Comparison of ENCODE assay signal across 8 cellular contexts in genomic region chr9:89154651-89155336, GRCh38. TPM values are rescaled to one million over a fixed set of nuclear protein-coding genes. Genes with fewer than 3 reads are reported as not detected.
DNase-seq lines count a peak whose midpoint lies in the region; ATAC-seq, FAIRE-seq and TF ChIP-seq lines count a peak whose summit lies in the region.

No MANE protein-coding gene starts in this region.

- peaks cover 31% of the 10 kb centered on the region for H3K27me3 Mint-ChIP-seq in activated T-helper 17 cell treated with anti-CD3 and anti-CD28 coated beads, Interleukin-2, amount 50 U/mL, for 72 hours

- no peak overlapping the region for H3K27ac Mint-ChIP-seq in activated T-helper 17 cell treated with anti-CD3 and anti-CD28 coated beads, Interleukin-2, amount 50 U/mL, for 72 hours

- dilution Hi-C loops in keratinocyte (cut with MboI; ENCODE audit: extremely low pct_ligation_motif_present, low sequenced_read_pairs) = no loop called here

- ATAC-seq in activated T-helper 17 cell treated with anti-CD3 and anti-CD28 coated beads, Interleukin-2, amount 50 U/mL, for 72 hours (replicated peaks) = peak; percentile 86
- ATAC-seq in GM18868 (IDR thresholded peaks at IDR 0.05; ENCODE audit: unreplicated experiment) (no peak), GM18519 (IDR thresholded peaks at IDR 0.05; ENCODE audit: low FRiP score, unreplicated experiment) (no peak), left colon (no peak), GM18858 (IDR thresholded peaks at IDR 0.05; ENCODE audit: unreplicated experiment) (no peak)

- peaks cover 3% of the 10 kb centered on the region for H3K27me3 ChIP-seq in HL-60 (ENCODE audit: insufficient read depth, poor library complexity, severe bottlenecking)
- no peaks in the 10 kb centered on the region for H3K27me3 ChIP-seq in keratinocyte (ENCODE audit: control insufficient read depth, extremely low read depth, insufficient read depth, low read length)

- no peak for TF ChIP-seq CTCF in AG09319 (IDR thresholded peaks at IDR 0.05; ENCODE audit: low read depth, low read length)
- no peak for TF ChIP-seq CTCF in HL-60 (IDR thresholded peaks at IDR 0.05; ENCODE audit: insufficient read depth, low read length)
- no peak for TF ChIP-seq CTCF in keratinocyte (optimal IDR thresholded peaks at IDR 0.05 in 1 of 3, IDR thresholded peaks at IDR 0.05 in 1 of 3, conservative IDR thresholded peaks at IDR 0.05 in 1 of 3; ENCODE audit: extremely low read depth in 1 of 3, insufficient read depth in 2 of 3, low read length in 3 of 3)

- no peak overlapping the region for H3K9ac ChIP-seq in keratinocyte (ENCODE audit: control insufficient read depth, extremely low read depth, insufficient read depth, low read length)

- H3K36me3 Mint-ChIP-seq in activated T-helper 17 cell treated with anti-CD3 and anti-CD28 coated beads, Interleukin-2, amount 50 U/mL, for 72 hours (ENCODE audit: low read depth) = no peaks in the 10 kb centered on the region

- intact Hi-C loops in left colon (cut with DNase I, micrococcal nuclease) = no loop called here

- H3K9me3 ChIP-seq in keratinocyte (ENCODE audit: control insufficient read depth, low read depth, low read length) = no peaks in the 10 kb centered on the region

- H3K4me1 Mint-ChIP-seq in activated T-helper 17 cell treated with anti-CD3 and anti-CD28 coated beads, Interleukin-2, amount 50 U/mL, for 72 hours = peaks cover 20% of the 10 kb centered on the region

- H3K4me1 ChIP-seq in keratinocyte (ENCODE audit: control insufficient read depth, extremely low read depth, insufficient read depth, low read length) = peaks cover 24% of the 10 kb centered on the region

- H2AFZ ChIP-seq in keratinocyte (ENCODE audit: control insufficient read depth, low read length) = peak overlapping the region; percentile 12

- H3K4me2 ChIP-seq in keratinocyte (ENCODE audit: control insufficient read depth, extremely low read depth, insufficient read depth, low read depth, low read length) = peak overlapping the region; percentile 61

- no peaks in the 10 kb centered on the region for H4K20me1 ChIP-seq in keratinocyte (ENCODE audit: control insufficient read depth, extremely low read depth, insufficient read depth, low read length)

- no peaks in the 10 kb centered on the region for H3K79me2 ChIP-seq in keratinocyte (ENCODE audit: control insufficient read depth, insufficient read depth, low read length)

- H3K36me3 ChIP-seq in keratinocyte (ENCODE audit: control insufficient read depth in 2 of 2, extremely low read depth in 1 of 2, insufficient read depth in 2 of 2, low read length in 2 of 2) = no peaks in the 10 kb centered on the region

- peak; percentile 81 for FAIRE-seq in keratinocyte (lab: Jason Lieb, UNC)

- H3K4me3 ChIP-seq in HL-60 (replicated peaks; ENCODE audit: insufficient read depth, low read length) (no peak overlapping the region), keratinocyte (ENCODE audit: control insufficient read depth in 2 of 3, extremely low read depth in 1 of 3, insufficient read depth in 2 of 3, low read depth in 1 of 3, low read length in 3 of 3) (peak overlapping the region in 1 of 3 experiments; percentile 14)

- H3K4me3 Mint-ChIP-seq in activated T-helper 17 cell treated with anti-CD3 and anti-CD28 coated beads, Interleukin-2, amount 50 U/mL, for 72 hours = peak overlapping the region; percentile 54

- no peaks in the 10 kb centered on the region for H3K9me1 ChIP-seq in keratinocyte (ENCODE audit: control insufficient read depth, extremely low read depth, insufficient read depth, low read length)

- peak; percentile 71 for DNase-seq in AG09319 (ENCODE audit: extremely low read depth, low read depth)
- DNase-seq in HL-60 (ENCODE audit: low read depth in 1 of 2, low spot score in 1 of 2) = peak; percentile 1 to 14
- peak; percentile 36 for DNase-seq in keratinocyte (ENCODE audit: low read depth, low spot score)
- DNase-seq in left colon = no peak

- no peaks in the 10 kb centered on the region for H3K9me3 Mint-ChIP-seq in activated T-helper 17 cell treated with anti-CD3 and anti-CD28 coated beads, Interleukin-2, amount 50 U/mL, for 72 hours

- no peak overlapping the region for H3K27ac ChIP-seq in HL-60 (replicated peaks)
- peak overlapping the region; percentile 77 for H3K27ac ChIP-seq in keratinocyte (ENCODE audit: control insufficient read depth, insufficient read depth, low read length)

RNA-seq across cellular contexts. Expression of gene SHC3, which starts 23.8 kb away (rescaled TPM):
- total RNA-seq in activated T-helper 17 cell treated with anti-CD3 and anti-CD28 coated beads, Interleukin-2, amount 50 U/mL, for 72 hours = not detected
- 0.01 to 0.04 TPM (median 0.03 TPM) in 3 replicates for polyA plus RNA-seq in keratinocyte
- polyA plus RNA-seq in keratinocyte (2011; ENCODE audit: low read depth) = 0.17 TPM
- polyA plus RNA-seq in keratinocyte (2011; cell fraction: cytosol; rRNA removed) = 0.02 and 0.03 TPM in 2 replicates
- polyA plus RNA-seq in keratinocyte (2011; cell fraction: nucleus; rRNA removed) = 0.18 and 0.60 TPM in 2 replicates
- polyA plus RNA-seq in keratinocyte (2012; ENCODE audit: low replicate concordance) = 0.07 and 0.08 TPM in 2 replicates
- 0.03 to 0.10 TPM (median 0.07 TPM) in 3 replicates for polyA minus RNA-seq in keratinocyte
- not detected for polyA minus RNA-seq in keratinocyte (2011; cell fraction: cytosol; rRNA and poly(A)+ RNA removed)
- 0.08 and 0.32 TPM in 2 replicates for polyA minus RNA-seq in keratinocyte (2011; cell fraction: nucleus; rRNA and poly(A)+ RNA removed)
- total RNA-seq in left colon = 1 to 10 TPM in 1 of 2 donors, under 1 TPM in 1; 0.27 to 1.6 TPM

Comparison
In these comparisons a context has a peak if more than half of its experiments do, and no peak if none do; other contexts are left out.
1. DNase-seq: peak in AG09319 (single experiment), HL-60 (2 of 2) and keratinocyte (single experiment); none in left colon (0 of 2).